Comparison of ENCODE assay signal across 1 cellular context in genomic region chr3:32709346-32709745, GRCh38.
TF ChIP-seq lines count a peak whose summit lies in the region.

No MANE protein-coding gene starts in this region.

TF ChIP-seq in K562, 482 proteins besides CTCF, POLR2A, EP300 and RAD21 (continued from another document and continues in another):
- TF ChIP-seq ZNF717 (CRISPR knock-in tag; IDR thresholded peaks at IDR 0.05) (no peak), ELF4 (CRISPR knock-in tag; IDR thresholded peaks at IDR 0.05) (peak; percentile 93), NR3C1 (CRISPR knock-in tag; IDR thresholded peaks at IDR 0.05) (no peak), HIVEP1 (CRISPR knock-in tag; IDR thresholded peaks at IDR 0.05) (peak; percentile 49; the same call in 1 of the 2 replicates), ZNF699 (CRISPR knock-in tag; IDR thresholded peaks at IDR 0.05; ENCODE audit: insufficient replicate concordance) (no peak), BHLHE40 (IDR thresholded peaks at IDR 0.05; ENCODE audit: low read length) (no peak), ADNP (tag; IDR thresholded peaks at IDR 0.05) (no peak), POLR2AphosphoS5 (IDR thresholded peaks at IDR 0.05; ENCODE audit: control insufficient read depth, insufficient read depth, low read depth, low read length) (peak; percentile 97), ZNF124 (CRISPR knock-in tag; IDR thresholded peaks at IDR 0.05) (no peak), ETV1 (tag; conservative IDR thresholded peaks at IDR 0.05; ENCODE audit: low read depth) (no peak), HMBOX1 (IDR thresholded peaks at IDR 0.05) (no peak), RBM15 (IDR thresholded peaks at IDR 0.05; ENCODE audit: insufficient read depth, low read length) (no peak), KHSRP (IDR thresholded peaks at IDR 0.05) (no peak), TRIM24 (IDR thresholded peaks at IDR 0.05) (peak; percentile 91 to 92), SMAD1 (IDR thresholded peaks at IDR 0.05; ENCODE audit: low read depth, low read length, partially characterized antibody) (no peak), ARID1B (IDR thresholded peaks at IDR 0.05) (peak; percentile 97), TSC22D4 (tag; IDR thresholded peaks at IDR 0.05) (no peak), ETV6 (IDR thresholded peaks at IDR 0.05; ENCODE audit: borderline replicate concordance in 1 of 2, low read depth in 2 of 2, low read length in 1 of 2) (no peak), ETV6 (CRISPR knock-in tag; IDR thresholded peaks at IDR 0.05; ENCODE audit: borderline replicate concordance) (no peak), RBM22 (IDR thresholded peaks at IDR 0.05; ENCODE audit: low read depth, low read length, poor library complexity, severe bottlenecking) (no peak), KAT2B (IDR thresholded peaks at IDR 0.05; ENCODE audit: low read depth, low read length) (no peak), CSDE1 (IDR thresholded peaks at IDR 0.05) (no peak), SETDB1 (IDR thresholded peaks at IDR 0.05; ENCODE audit: low read length) (no peak), ZNF444 (CRISPR knock-in tag; IDR thresholded peaks at IDR 0.05) (0 out of 2 replicates have a peak, but pooled peaks have one; percentile 54), SRSF7 (optimal IDR thresholded peaks at IDR 0.05; ENCODE audit: low read depth, low read length) (no peak), MCM5 (IDR thresholded peaks at IDR 0.05; ENCODE audit: low read depth) (no peak), TAF1 (IDR thresholded peaks at IDR 0.05; ENCODE audit: control insufficient read depth, extremely low read depth, insufficient read depth, low read length, severe bottlenecking) (no peak), RBM14 (IDR thresholded peaks at IDR 0.05; ENCODE audit: borderline replicate concordance, insufficient read depth, low read depth, low read length) (no peak), SMAD4 (CRISPR knock-in tag; conservative IDR thresholded peaks at IDR 0.05) (peak; percentile 82), ZNF140 (CRISPR knock-in tag; IDR thresholded peaks at IDR 0.05) (no peak), KAT8 (IDR thresholded peaks at IDR 0.05; ENCODE audit: low read depth) (no peak), ZFP1 (CRISPR knock-in tag; IDR thresholded peaks at IDR 0.05) (no peak), DIDO1 (tag; IDR thresholded peaks at IDR 0.05; ENCODE audit: low read depth) (no peak), PRDM10 (IDR thresholded peaks at IDR 0.05; ENCODE audit: partially characterized antibody) (no peak), MYNN (IDR thresholded peaks at IDR 0.05) (peak; percentile 81; the same call in 1 of the 2 replicates), MYNN (CRISPR knock-in tag; IDR thresholded peaks at IDR 0.05) (no peak), ZNF143 (CRISPR knock-in tag; IDR thresholded peaks at IDR 0.05) (no peak), UBTF (IDR thresholded peaks at IDR 0.05; ENCODE audit: borderline replicate concordance in 1 of 2, low read depth in 2 of 2, low read length in 2 of 2) (no peak), SIN3A (IDR thresholded peaks at IDR 0.05; ENCODE audit: borderline replicate concordance in 2 of 2, control insufficient read depth in 1 of 2, low read depth in 2 of 2, low read length in 2 of 2) (peak; percentile 92 to 98), BCL6 (CRISPR knock-in tag; IDR thresholded peaks at IDR 0.05) (peak; percentile 78; the same call in 1 of the 2 replicates), TCF3 (CRISPR knock-in tag; IDR thresholded peaks at IDR 0.05) (peak; percentile 99), PHTF2 (CRISPR knock-in tag; IDR thresholded peaks at IDR 0.05) (no peak), IRF2 (CRISPR knock-in tag; IDR thresholded peaks at IDR 0.05) (no peak), JUND (IDR thresholded peaks at IDR 0.05; ENCODE audit: borderline replicate concordance, low read depth, low read length) (peak; percentile 62; the same call in 1 of the 2 replicates), JUND (tag; IDR thresholded peaks at IDR 0.05; ENCODE audit: borderline replicate concordance, low read depth, low read length) (no peak; the same call in 2 of the 3 replicates)
- TF ChIP-seq, protein P1, sequence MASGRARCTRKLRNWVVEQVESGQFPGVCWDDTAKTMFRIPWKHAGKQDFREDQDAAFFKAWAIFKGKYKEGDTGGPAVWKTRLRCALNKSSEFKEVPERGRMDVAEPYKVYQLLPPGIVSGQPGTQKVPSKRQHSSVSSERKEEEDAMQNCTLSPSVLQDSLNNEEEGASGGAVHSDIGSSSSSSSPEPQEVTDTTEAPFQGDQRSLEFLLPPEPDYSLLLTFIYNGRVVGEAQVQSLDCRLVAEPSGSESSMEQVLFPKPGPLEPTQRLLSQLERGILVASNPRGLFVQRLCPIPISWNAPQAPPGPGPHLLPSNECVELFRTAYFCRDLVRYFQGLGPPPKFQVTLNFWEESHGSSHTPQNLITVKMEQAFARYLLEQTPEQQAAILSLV (tag; IDR thresholded peaks at IDR 0.05) = no peak
- TF ChIP-seq, protein P2, sequence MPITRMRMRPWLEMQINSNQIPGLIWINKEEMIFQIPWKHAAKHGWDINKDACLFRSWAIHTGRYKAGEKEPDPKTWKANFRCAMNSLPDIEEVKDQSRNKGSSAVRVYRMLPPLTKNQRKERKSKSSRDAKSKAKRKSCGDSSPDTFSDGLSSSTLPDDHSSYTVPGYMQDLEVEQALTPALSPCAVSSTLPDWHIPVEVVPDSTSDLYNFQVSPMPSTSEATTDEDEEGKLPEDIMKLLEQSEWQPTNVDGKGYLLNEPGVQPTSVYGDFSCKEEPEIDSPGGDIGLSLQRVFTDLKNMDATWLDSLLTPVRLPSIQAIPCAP (CRISPR knock-in tag; IDR thresholded peaks at IDR 0.05; ENCODE audit: borderline replicate concordance) = no peak
- TF ChIP-seq, protein P3, sequence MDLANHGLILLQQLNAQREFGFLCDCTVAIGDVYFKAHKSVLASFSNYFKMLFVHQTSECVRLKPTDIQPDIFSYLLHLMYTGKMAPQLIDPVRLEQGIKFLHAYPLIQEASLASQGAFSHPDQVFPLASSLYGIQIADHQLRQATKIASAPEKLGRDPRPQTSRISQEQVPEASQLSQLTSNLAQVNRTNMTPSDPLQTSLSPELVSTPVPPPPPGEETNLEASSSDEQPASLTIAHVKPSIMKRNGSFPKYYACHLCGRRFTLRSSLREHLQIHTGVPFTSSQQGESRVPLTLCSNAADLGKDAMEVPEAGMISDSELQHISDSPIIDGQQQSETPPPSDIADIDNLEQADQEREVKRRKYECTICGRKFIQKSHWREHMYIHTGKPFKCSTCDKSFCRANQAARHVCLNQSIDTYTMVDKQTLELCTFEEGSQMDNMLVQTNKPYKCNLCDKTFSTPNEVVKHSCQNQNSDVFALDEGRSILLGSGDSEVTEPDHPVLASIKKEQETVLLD (IDR thresholded peaks at IDR 0.05) = no peak
- TF ChIP-seq, protein P4, sequence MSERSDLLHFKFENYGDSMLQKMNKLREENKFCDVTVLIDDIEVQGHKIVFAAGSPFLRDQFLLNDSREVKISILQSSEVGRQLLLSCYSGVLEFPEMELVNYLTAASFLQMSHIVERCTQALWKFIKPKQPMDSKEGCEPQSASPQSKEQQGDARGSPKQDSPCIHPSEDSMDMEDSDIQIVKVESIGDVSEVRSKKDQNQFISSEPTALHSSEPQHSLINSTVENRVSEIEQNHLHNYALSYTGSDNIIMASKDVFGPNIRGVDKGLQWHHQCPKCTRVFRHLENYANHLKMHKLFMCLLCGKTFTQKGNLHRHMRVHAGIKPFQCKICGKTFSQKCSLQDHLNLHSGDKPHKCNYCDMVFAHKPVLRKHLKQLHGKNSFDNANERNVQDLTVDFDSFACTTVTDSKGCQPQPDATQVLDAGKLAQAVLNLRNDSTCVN (CRISPR knock-in tag; IDR thresholded peaks at IDR 0.05) = no peak
- TF ChIP-seq, protein P5, sequence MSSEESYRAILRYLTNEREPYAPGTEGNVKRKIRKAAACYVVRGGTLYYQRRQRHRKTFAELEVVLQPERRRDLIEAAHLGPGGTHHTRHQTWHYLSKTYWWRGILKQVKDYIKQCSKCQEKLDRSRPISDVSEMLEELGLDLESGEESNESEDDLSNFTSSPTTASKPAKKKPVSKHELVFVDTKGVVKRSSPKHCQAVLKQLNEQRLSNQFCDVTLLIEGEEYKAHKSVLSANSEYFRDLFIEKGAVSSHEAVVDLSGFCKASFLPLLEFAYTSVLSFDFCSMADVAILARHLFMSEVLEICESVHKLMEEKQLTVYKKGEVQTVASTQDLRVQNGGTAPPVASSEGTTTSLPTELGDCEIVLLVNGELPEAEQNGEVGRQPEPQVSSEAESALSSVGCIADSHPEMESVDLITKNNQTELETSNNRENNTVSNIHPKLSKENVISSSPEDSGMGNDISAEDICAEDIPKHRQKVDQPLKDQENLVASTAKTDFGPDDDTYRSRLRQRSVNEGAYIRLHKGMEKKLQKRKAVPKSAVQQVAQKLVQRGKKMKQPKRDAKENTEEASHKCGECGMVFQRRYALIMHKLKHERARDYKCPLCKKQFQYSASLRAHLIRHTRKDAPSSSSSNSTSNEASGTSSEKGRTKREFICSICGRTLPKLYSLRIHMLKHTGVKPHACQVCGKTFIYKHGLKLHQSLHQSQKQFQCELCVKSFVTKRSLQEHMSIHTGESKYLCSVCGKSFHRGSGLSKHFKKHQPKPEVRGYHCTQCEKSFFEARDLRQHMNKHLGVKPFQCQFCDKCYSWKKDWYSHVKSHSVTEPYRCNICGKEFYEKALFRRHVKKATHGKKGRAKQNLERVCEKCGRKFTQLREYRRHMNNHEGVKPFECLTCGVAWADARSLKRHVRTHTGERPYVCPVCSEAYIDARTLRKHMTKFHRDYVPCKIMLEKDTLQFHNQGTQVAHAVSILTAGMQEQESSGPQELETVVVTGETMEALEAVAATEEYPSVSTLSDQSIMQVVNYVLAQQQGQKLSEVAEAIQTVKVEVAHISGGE (CRISPR knock-in tag; IDR thresholded peaks at IDR 0.05) = peak in 1 of 3 experiments; percentile 20; a peak in 1 of 6 replicates
